Comparison of ENCODE assay signal across 8 cellular contexts in genomic region chrX:149540621-149541520, GRCh38. TPM values are rescaled to one million over a fixed set of nuclear protein-coding genes. Genes with fewer than 3 reads are reported as not detected.
DNase-seq lines count a peak whose midpoint lies in the region; ATAC-seq, FAIRE-seq and TF ChIP-seq lines count a peak whose summit lies in the region.

EOLA1 (plus strand) TSS chrX:149541012; CDS start chrX:149545631, 4,619 bp downstream.

- peak within 1 kb of the TSS; percentile 54 to 80 for H3K4me3 ChIP-seq in kidney (ENCODE audit: low read length in 2 of 2)

- H3K36me3 ChIP-seq in kidney (ENCODE audit: control insufficient read depth in 1 of 2, insufficient read depth in 2 of 2, low read length in 2 of 2): no peaks in the 10 kb centered on the region

- H3K4me1 ChIP-seq in kidney (ENCODE audit: control insufficient read depth in 1 of 2, insufficient read depth in 1 of 2, low read depth in 1 of 2, low read length in 2 of 2): peaks cover 0 to 7% of the 10 kb centered on the region in 2 donors

- peak within 1 kb of the TSS; percentile 93 to 94 for H3K27ac ChIP-seq in kidney (ENCODE audit: low read depth in 2 of 2, low read length in 2 of 2)

- ATAC-seq in GM19023 (IDR thresholded peaks at IDR 0.05; ENCODE audit: unreplicated experiment) (peak; percentile 77), HG03280 (IDR thresholded peaks at IDR 0.05; ENCODE audit: unreplicated experiment) (peak; percentile 79)

- peak; percentile 65 for FAIRE-seq in kidney (lab: Jason Lieb, UNC)

- peak; percentile 72 for DNase-seq in AG08396 (ENCODE audit: low spot score)
- DNase-seq in NCI-H345 treated with DMSO at 0.1 percent for 48 hours (lab: John Stamatoyannopoulos, UW; ENCODE audit: unreplicated experiment): peak; percentile 78
- DNase-seq in activated CD4-positive, CD25-positive, alpha-beta regulatory T cell treated with anti-CD3 and anti-CD28 coated beads, Interleukin-2, amount 50 U/mL, for 16 hours (ENCODE audit: low read depth, low spot score): peak; percentile 82
- peak; percentile 91 for DNase-seq in central memory CD4-positive, alpha-beta T cell
- DNase-seq in kidney: peak; percentile 95
- DNase-seq in stimulated activated CD4-positive, alpha-beta T cell treated with anti-CD3 and anti-CD28 coated beads, Interleukin-15, amount 100 ng/mL, for 1 hour (ENCODE audit: low read depth in 1 of 2, low spot score in 1 of 2): peak; percentile 66 to 73

- H3K9ac ChIP-seq in kidney (ENCODE audit: low read length in 2 of 2): peak within 1 kb of the TSS; percentile 33 to 80

- H3K9me3 ChIP-seq in kidney (ENCODE audit: control insufficient read depth in 1 of 2, low read length in 2 of 2): no peaks in the 10 kb centered on the region

- intact Hi-C loops in kidney (cut with DNase I): no loop called here

- TF ChIP-seq CTCF in kidney (IDR thresholded peaks at IDR 0.05; ENCODE audit: borderline replicate concordance, extremely low read depth, insufficient read depth): no peak

RNA-seq across cellular contexts. Expression of gene EOLA1, which starts in this region (rescaled TPM):
- total RNA-seq in kidney: 20.2 TPM
- 39.0 TPM for polyA plus RNA-seq in kidney (ENCODE audit: insufficient read depth, low read depth, low replicate concordance)

Comparison
In these comparisons a context has a peak if more than half of its experiments do, and no peak if none do; other contexts are left out.
1. Peak in every context shown above with its lines: DNase-seq, ATAC-seq, H3K4me3 ChIP-seq and H3K27ac ChIP-seq.